Comparison of ENCODE assay signal across 14 cellular contexts in genomic region chr22:44677299-44678244, GRCh38. TPM values are rescaled to one million over a fixed set of nuclear protein-coding genes. Genes with fewer than 3 reads are reported as not detected.
A peak's percentile ranks its signal among the peaks of the same experiment; 100 is the strongest.
DNase-seq lines count a peak whose midpoint lies in the region; ATAC-seq lines count a peak whose summit lies in the region.
"Had no signal": no experiment of that assay in that cellular context is flagged by ENCODE, and none has a peak within 500 bp of the region (broad histone marks: within the 10 kb centered on the region; RNA-seq: fewer than 3 reads in every experiment).

No MANE protein-coding gene starts in this region.

- H3K27ac Mint-ChIP-seq in T-helper 1 cell treated with Interleukin-12 subunit alpha and Interleukin-12 subunit beta and Interleukin-4 antibody, amounts not matched to agents 30 μg/mL and 1 μg/mL, for 36 hours: no peak overlapping the region

- H2BK12ac ChIP-seq in neuronal stem cell (ENCODE audit: low read length): no peak overlapping the region

- H3K79me1 ChIP-seq in neuronal stem cell (ENCODE audit: low read depth, low read length): no peaks in the 10 kb centered on the region

- H3K9me3 ChIP-seq in duodenal mucosa (ENCODE audit: control insufficient read depth in 1 of 2, low read length in 2 of 2) (no peaks in the 10 kb centered on the region), neuronal stem cell (replicated peaks in 1 of 2; ENCODE audit: control insufficient read depth in 2 of 2, insufficient read depth in 1 of 2, low read depth in 1 of 2, low read length in 2 of 2) (no peaks in the 10 kb centered on the region)
- H3K9me3 ChIP-seq: left ventricle myocardium inferior had no signal

- H2BK15ac ChIP-seq in neuronal stem cell (ENCODE audit: low read length): no peak overlapping the region

- no peak overlapping the region for H2BK120ac ChIP-seq in neuronal stem cell (ENCODE audit: low read depth, low read length)

- no peak overlapping the region for H3K27ac ChIP-seq in duodenal mucosa (ENCODE audit: low read depth, low read length)
- no peak overlapping the region for H3K27ac ChIP-seq in neuronal stem cell (replicated peaks; ENCODE audit: low read length)
- H3K27ac ChIP-seq: left ventricle myocardium inferior, parathyroid adenoma had no signal

- no peaks in the 10 kb centered on the region for H3K9me3 Mint-ChIP-seq in T-helper 1 cell treated with Interleukin-12 subunit alpha and Interleukin-12 subunit beta and Interleukin-4 antibody, amounts not matched to agents 30 μg/mL and 1 μg/mL, for 36 hours

- H3K4me2 ChIP-seq in neuronal stem cell (ENCODE audit: insufficient read depth, low read length, poor library complexity, severe bottlenecking): no peak overlapping the region

- ATAC-seq in HG03025 (IDR thresholded peaks at IDR 0.05; ENCODE audit: low FRiP score, unreplicated experiment): no peak

- no peak overlapping the region for H4K91ac ChIP-seq in neuronal stem cell (ENCODE audit: low read depth, low read length, poor library complexity)

- peaks cover 20% of the 10 kb centered on the region for H3K4me1 Mint-ChIP-seq in T-helper 1 cell treated with Interleukin-12 subunit alpha and Interleukin-12 subunit beta and Interleukin-4 antibody, amounts not matched to agents 30 μg/mL and 1 μg/mL, for 36 hours (ENCODE audit: low read depth)

- no peak overlapping the region for H2AFZ ChIP-seq in neuronal stem cell (ENCODE audit: low read length)
- H2AFZ ChIP-seq: parathyroid adenoma had no signal

- no peak overlapping the region for H4K8ac ChIP-seq in neuronal stem cell (ENCODE audit: low read depth, low read length)

- H3K36me3 ChIP-seq in duodenal mucosa (ENCODE audit: control insufficient read depth in 1 of 2, insufficient read depth in 2 of 2, low read length in 2 of 2): no peaks in the 10 kb centered on the region
- H3K36me3 ChIP-seq in neuronal stem cell (replicated peaks in 1 of 2; ENCODE audit: control insufficient read depth in 2 of 2, insufficient read depth in 2 of 2, low read length in 2 of 2): no peaks in the 10 kb centered on the region
- H3K36me3 ChIP-seq: left ventricle myocardium inferior had no signal

- peak overlapping the region; percentile 42 for H3K14ac ChIP-seq in neuronal stem cell (ENCODE audit: low read length)

- H3K27me3 ChIP-seq in duodenal mucosa (ENCODE audit: control insufficient read depth in 1 of 2, insufficient read depth in 2 of 2, low read length in 2 of 2) (no peaks in the 10 kb centered on the region), neuronal stem cell (ENCODE audit: control insufficient read depth in 3 of 3, insufficient read depth in 3 of 3, low read depth in 1 of 3, low read length in 3 of 3) (no peaks in the 10 kb centered on the region)

- no CpG with 5 or more reads among the region's 26 CpGs for WGBS in neuronal stem cell (ENCODE audit: extremely low coverage in 2 of 2, insufficient read length in 2 of 2, insufficient replicate concordance in 1 of 2), 2 donors

- no peak for DNase-seq in T-helper 1 cell
- peak; percentile 68 for DNase-seq in NCI-H1694 treated with DMSO at 0.1 percent for 48 hours (lab: John Stamatoyannopoulos, UW)
- no peak for DNase-seq in neuronal stem cell (ENCODE audit: low spot score)
- DNase-seq in NCI-H2107 treated with DMSO at 0.1 percent for 48 hours (lab: John Stamatoyannopoulos, UW; ENCODE audit: unreplicated experiment): no peak
- no peak for DNase-seq in cerebellar nuclear complex (lab: John Stamatoyannopoulos, UW)
- DNase-seq: 8988T; DND-41; left ventricle myocardium inferior; SHP77; stimulated activated CD4-positive, alpha-beta T cell treated with anti-CD3 and anti-CD28 coated beads, Interleukin-2, amount 100 ng/mL, for 48 hours had no signal

- H3K4ac ChIP-seq in neuronal stem cell (ENCODE audit: low read length): no peak overlapping the region

- no peak overlapping the region for H2BK5ac ChIP-seq in neuronal stem cell (ENCODE audit: low read length)

- peak overlapping the region; percentile 64 for H2AK5ac ChIP-seq in neuronal stem cell (ENCODE audit: low read depth, low read length)

- H3K4me1 ChIP-seq in duodenal mucosa (ENCODE audit: control insufficient read depth in 1 of 2, insufficient read depth in 2 of 2, low read length in 2 of 2) (peaks cover 5 to 23% of the 10 kb centered on the region in 2 donors), neuronal stem cell (ENCODE audit: control insufficient read depth in 2 of 2, insufficient read depth in 1 of 2, low read depth in 1 of 2, low read length in 2 of 2) (peaks cover 3 to 7% of the 10 kb centered on the region in 2 donors)
- H3K4me1 ChIP-seq: parathyroid adenoma had no signal

- peak overlapping the region; percentile 31 for H3K4me3 Mint-ChIP-seq in T-helper 1 cell treated with Interleukin-12 subunit alpha and Interleukin-12 subunit beta and Interleukin-4 antibody, amounts not matched to agents 30 μg/mL and 1 μg/mL, for 36 hours

- no peak overlapping the region for H3K23ac ChIP-seq in neuronal stem cell (ENCODE audit: low read depth, low read length, poor library complexity)

- H3K27me3 Mint-ChIP-seq in T-helper 1 cell treated with Interleukin-12 subunit alpha and Interleukin-12 subunit beta and Interleukin-4 antibody, amounts not matched to agents 30 μg/mL and 1 μg/mL, for 36 hours (ENCODE audit: low read depth): peaks cover 6% of the 10 kb centered on the region

- H3K4me3 ChIP-seq in duodenal mucosa (ENCODE audit: low read depth in 1 of 2, low read length in 2 of 2): peak overlapping the region; percentile 72 to 74
- H3K4me3 ChIP-seq in neuronal stem cell (ENCODE audit: low read length in 2 of 2): no peak overlapping the region
- H3K4me3 ChIP-seq: left ventricle myocardium inferior had no signal

- H3K36me3 Mint-ChIP-seq in T-helper 1 cell treated with Interleukin-12 subunit alpha and Interleukin-12 subunit beta and Interleukin-4 antibody, amounts not matched to agents 30 μg/mL and 1 μg/mL, for 36 hours (ENCODE audit: low read depth): no peaks in the 10 kb centered on the region

- H3K9ac ChIP-seq in duodenal mucosa (ENCODE audit: low read depth in 1 of 2, low read length in 2 of 2) (peak overlapping the region; percentile 61 to 76), neuronal stem cell (ENCODE audit: low read depth, low read length, poor library complexity) (no peak overlapping the region)
- H3K9ac ChIP-seq: parathyroid adenoma had no signal

- peak overlapping the region; percentile 33 for H3K18ac ChIP-seq in neuronal stem cell (ENCODE audit: low read length)

RNA-seq across cellular contexts. Expression of gene PRR5, which starts 24.4 kb away (rescaled TPM):
- polyA plus RNA-seq in neuronal stem cell (2013, experiment 1 of 2): 14.6 TPM
- 14.4 TPM for polyA plus RNA-seq in neuronal stem cell (2013, experiment 2 of 2)

Comparison
In these comparisons a context has a peak if more than half of its experiments do, and no peak if none do; other contexts are left out.
1. H3K4me3 ChIP-seq: peak in duodenal mucosa (2 of 2); none in neuronal stem cell (0 of 2).